In genomic region chr3:71185733-71186455, GRCh38 we compare ENCODE assay signal across 11 cellular contexts.
DNase-seq lines count a peak whose midpoint lies in the region; ATAC-seq, FAIRE-seq and TF ChIP-seq lines count a peak whose summit lies in the region.
"Had no signal": no experiment of that assay in that cellular context is flagged by ENCODE, and none has a peak within 500 bp of the region (broad histone marks: within the 10 kb centered on the region; RNA-seq: fewer than 3 reads in every experiment).

No MANE protein-coding gene starts in this region.

- 36% methylated on average over 2 of the region's 3 CpGs for WGBS in K562 (ENCODE audit: insufficient coverage, low coverage, missing lambda C conversion rate)

- no peak for FAIRE-seq in K562 (lab: Jason Lieb, UNC)
- FAIRE-seq: frontal cortex had no signal

- H3K4me1 ChIP-seq in K562 (replicated peaks in 1 of 2; ENCODE audit: control insufficient read depth in 2 of 2, insufficient read depth in 2 of 2, low read length in 2 of 2), result peaks cover 0 to 24% of the 10 kb centered on the region in 2 experiments; a peak in 3 of 5 replicates
- H3K4me1 ChIP-seq in naive thymus-derived CD4-positive, alpha-beta T cell (ENCODE audit: control insufficient read depth in 2 of 2, insufficient read depth in 2 of 2, low read length in 2 of 2), result peaks cover 0 to 5% of the 10 kb centered on the region in 2 donors

- peaks cover 4 to 45% (median 41%) of the 10 kb centered on the region in 5 donors for H3K36me3 Mint-ChIP-seq in naive thymus-derived CD4-positive, alpha-beta T cell

- no peak overlapping the region for H3K4me3 ChIP-seq in K562
- no peak overlapping the region for H3K4me3 ChIP-seq in naive thymus-derived CD4-positive, alpha-beta T cell (ENCODE audit: low read length)

- no peak overlapping the region for H2AFZ ChIP-seq in K562 (ENCODE audit: low read depth, low read length)
- H2AFZ ChIP-seq: parathyroid adenoma had no signal

- peak; percentile 36 for DNase-seq in DMS53 (lab: John Stamatoyannopoulos, UW)
- DNase-seq in DMS53 treated with DMSO at 0.1 percent for 48 hours (lab: John Stamatoyannopoulos, UW; ENCODE audit: unreplicated experiment), result no peak
- DNase-seq in NCI-H69 (lab: John Stamatoyannopoulos, UW), result peak; percentile 73
- DNase-seq in K562 (ENCODE audit: extremely low read depth in 1 of 4, low spot score in 3 of 4), result peak; percentile 24 to 67 (median 34)
- peak in 4 of 9 donors; percentile 12 to 60 (median 18) for DNase-seq in naive thymus-derived CD4-positive, alpha-beta T cell
- DNase-seq in midbrain (lab: John Stamatoyannopoulos, UW), result no peak
- DNase-seq in iPS-NIHi7 (ENCODE audit: extremely low spot score), result no peak
- DNase-seq: 8988T had no signal

- H3K4me1 Mint-ChIP-seq in naive thymus-derived CD4-positive, alpha-beta T cell, result peaks cover 14 to 68% (median 63%) of the 10 kb centered on the region in 7 donors

- H3K79me2 ChIP-seq in K562 (ENCODE audit: control insufficient read depth, insufficient read depth, low read length), result no peaks in the 10 kb centered on the region
- H3K79me2 ChIP-seq: parathyroid adenoma had no signal

- CTCF ChIA-PET in K562 (lab: Yijun Ruan, JAX; ENCODE audit: low intra/inter-chr PET ratio), result no interaction called here
- CTCF ChIA-PET in naive thymus-derived CD4-positive, alpha-beta T cell (lab: Charles Lee), result no interaction called here

- H3K9me1 ChIP-seq in K562 (ENCODE audit: control insufficient read depth, insufficient read depth, low read length), result no peaks in the 10 kb centered on the region

- no peak for TF ChIP-seq POLR2A in K562 (conservative IDR thresholded peaks at IDR 0.05)

- H3K36me3 ChIP-seq in K562 (ENCODE audit: control insufficient read depth, insufficient read depth, low read length), result no peaks in the 10 kb centered on the region
- peaks cover 0 to 25% (median 0%) of the 10 kb centered on the region in 3 experiments for H3K36me3 ChIP-seq in naive thymus-derived CD4-positive, alpha-beta T cell (ENCODE audit: control insufficient read depth in 2 of 3, insufficient read depth in 3 of 3, low read length in 3 of 3)

- TF ChIP-seq CTCF in K562 (IDR thresholded peaks at IDR 0.05 in 2 of 3, conservative IDR thresholded peaks at IDR 0.05 in 1 of 3; ENCODE audit: insufficient read depth in 2 of 3, low read depth in 1 of 3, low read length in 3 of 3), result no peak

- H3K27me3 ChIP-seq in K562 (ENCODE audit: control insufficient read depth in 2 of 2, insufficient read depth in 2 of 2, low read length in 2 of 2), result no peaks in the 10 kb centered on the region
- no peaks in the 10 kb centered on the region for H3K27me3 ChIP-seq in naive thymus-derived CD4-positive, alpha-beta T cell (ENCODE audit: control insufficient read depth in 2 of 2, insufficient read depth in 2 of 2, low read length in 2 of 2)

- no peak for TF ChIP-seq EP300 in K562 (IDR thresholded peaks at IDR 0.05; ENCODE audit: low read length)

- H3K4me2 ChIP-seq in K562 (ENCODE audit: insufficient read depth, low read length), result no peak overlapping the region

- in situ Hi-C loops in K562 (cut with MboI), result no loop called here

- H4K20me1 ChIP-seq in K562 (replicated peaks; ENCODE audit: control insufficient read depth, insufficient read depth, low read length), result no peaks in the 10 kb centered on the region

- no TSS peak for BruUV-seq in K562 (replicated peaks; lab: Mats Ljungman, UMichigan)

- ATAC-seq in K562 (peak; percentile 77), HG02798 (IDR thresholded peaks at IDR 0.05; ENCODE audit: poor library complexity, unreplicated experiment) (no peak)
- ATAC-seq in naive thymus-derived CD4-positive, alpha-beta T cell, result peak; percentile 63

- no peak overlapping the region for H3K27ac ChIP-seq in K562 (ENCODE audit: extremely low read depth, low read depth, low read length)
- no peak overlapping the region for H3K27ac ChIP-seq in naive thymus-derived CD4-positive, alpha-beta T cell (ENCODE audit: low read depth, low read length)
- H3K27ac ChIP-seq: parathyroid adenoma had no signal

- H3K27me3 Mint-ChIP-seq in naive thymus-derived CD4-positive, alpha-beta T cell, result no peaks in the 10 kb centered on the region

- no peak for TF ChIP-seq RAD21 in K562 (CRISPR knock-in tag; conservative IDR thresholded peaks at IDR 0.05 in 1 of 2, IDR thresholded peaks at IDR 0.05 in 1 of 2)

- intact Hi-C loops in K562 (cut with micrococcal nuclease), result no loop called here
- intact Hi-C loops in naive thymus-derived CD4-positive, alpha-beta T cell (cut with micrococcal nuclease), result no loop called here

- H3K4me3 Mint-ChIP-seq in naive thymus-derived CD4-positive, alpha-beta T cell, result peak overlapping the region in 1 of 10 donors; percentile 46

- peak overlapping the region in 8 of 9 donors; percentile 21 to 83 (median 73) for H3K27ac Mint-ChIP-seq in naive thymus-derived CD4-positive, alpha-beta T cell

- POLR2A ChIA-PET in K562 (lab: Yijun Ruan, JAX), result no interaction called here
- POLR2A ChIA-PET in naive thymus-derived CD4-positive, alpha-beta T cell (lab: Charles Lee), result interaction anchor here (0.6 to 1.3 kb wide), 3 partner anchors 12 to 460 kb away, joined by 3 to 4 read pairs (median 3); no protein-coding TSS in a partner anchor

- H3K9me3 ChIP-seq in K562 (replicated peaks; ENCODE audit: control insufficient read depth, insufficient read depth, low read depth, low read length), result no peaks in the 10 kb centered on the region
- no peaks in the 10 kb centered on the region for H3K9me3 ChIP-seq in naive thymus-derived CD4-positive, alpha-beta T cell (ENCODE audit: control insufficient read depth in 2 of 3, low read length in 3 of 3)

- H3K9me3 Mint-ChIP-seq in naive thymus-derived CD4-positive, alpha-beta T cell, result peaks cover 0 to 2% (median 0%) of the 10 kb centered on the region in 11 donors

- H3K9ac ChIP-seq in K562 (ENCODE audit: insufficient read depth in 1 of 2, low read depth in 2 of 2, low read length in 2 of 2), result no peak overlapping the region
- H3K9ac ChIP-seq: parathyroid adenoma had no signal

TF ChIP-seq in K562, 482 proteins besides CTCF, POLR2A, EP300 and RAD21 (continues in another document):
- no peak for TF ChIP-seq SAFB (IDR thresholded peaks at IDR 0.05; ENCODE audit: borderline replicate concordance, low read depth, low read length)
- TF ChIP-seq, protein P1, sequence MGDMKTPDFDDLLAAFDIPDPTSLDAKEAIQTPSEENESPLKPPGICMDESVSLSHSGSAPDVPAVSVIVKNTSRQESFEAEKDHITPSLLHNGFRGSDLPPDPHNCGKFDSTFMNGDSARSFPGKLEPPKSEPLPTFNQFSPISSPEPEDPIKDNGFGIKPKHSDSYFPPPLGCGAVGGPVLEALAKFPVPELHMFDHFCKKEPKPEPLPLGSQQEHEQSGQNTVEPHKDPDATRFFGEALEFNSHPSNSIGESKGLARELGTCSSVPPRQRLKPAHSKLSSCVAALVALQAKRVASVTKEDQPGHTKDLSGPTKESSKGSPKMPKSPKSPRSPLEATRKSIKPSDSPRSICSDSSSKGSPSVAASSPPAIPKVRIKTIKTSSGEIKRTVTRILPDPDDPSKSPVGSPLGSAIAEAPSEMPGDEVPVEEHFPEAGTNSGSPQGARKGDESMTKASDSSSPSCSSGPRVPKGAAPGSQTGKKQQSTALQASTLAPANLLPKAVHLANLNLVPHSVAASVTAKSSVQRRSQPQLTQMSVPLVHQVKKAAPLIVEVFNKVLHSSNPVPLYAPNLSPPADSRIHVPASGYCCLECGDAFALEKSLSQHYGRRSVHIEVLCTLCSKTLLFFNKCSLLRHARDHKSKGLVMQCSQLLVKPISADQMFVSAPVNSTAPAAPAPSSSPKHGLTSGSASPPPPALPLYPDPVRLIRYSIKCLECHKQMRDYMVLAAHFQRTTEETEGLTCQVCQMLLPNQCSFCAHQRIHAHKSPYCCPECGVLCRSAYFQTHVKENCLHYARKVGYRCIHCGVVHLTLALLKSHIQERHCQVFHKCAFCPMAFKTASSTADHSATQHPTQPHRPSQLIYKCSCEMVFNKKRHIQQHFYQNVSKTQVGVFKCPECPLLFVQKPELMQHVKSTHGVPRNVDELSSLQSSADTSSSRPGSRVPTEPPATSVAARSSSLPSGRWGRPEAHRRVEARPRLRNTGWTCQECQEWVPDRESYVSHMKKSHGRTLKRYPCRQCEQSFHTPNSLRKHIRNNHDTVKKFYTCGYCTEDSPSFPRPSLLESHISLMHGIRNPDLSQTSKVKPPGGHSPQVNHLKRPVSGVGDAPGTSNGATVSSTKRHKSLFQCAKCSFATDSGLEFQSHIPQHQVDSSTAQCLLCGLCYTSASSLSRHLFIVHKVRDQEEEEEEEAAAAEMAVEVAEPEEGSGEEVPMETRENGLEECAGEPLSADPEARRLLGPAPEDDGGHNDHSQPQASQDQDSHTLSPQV (IDR thresholded peaks at IDR 0.05), result no peak
- TF ChIP-seq ZSCAN32 (CRISPR knock-in tag; IDR thresholded peaks at IDR 0.05), result no peak
- TF ChIP-seq, protein P2, sequence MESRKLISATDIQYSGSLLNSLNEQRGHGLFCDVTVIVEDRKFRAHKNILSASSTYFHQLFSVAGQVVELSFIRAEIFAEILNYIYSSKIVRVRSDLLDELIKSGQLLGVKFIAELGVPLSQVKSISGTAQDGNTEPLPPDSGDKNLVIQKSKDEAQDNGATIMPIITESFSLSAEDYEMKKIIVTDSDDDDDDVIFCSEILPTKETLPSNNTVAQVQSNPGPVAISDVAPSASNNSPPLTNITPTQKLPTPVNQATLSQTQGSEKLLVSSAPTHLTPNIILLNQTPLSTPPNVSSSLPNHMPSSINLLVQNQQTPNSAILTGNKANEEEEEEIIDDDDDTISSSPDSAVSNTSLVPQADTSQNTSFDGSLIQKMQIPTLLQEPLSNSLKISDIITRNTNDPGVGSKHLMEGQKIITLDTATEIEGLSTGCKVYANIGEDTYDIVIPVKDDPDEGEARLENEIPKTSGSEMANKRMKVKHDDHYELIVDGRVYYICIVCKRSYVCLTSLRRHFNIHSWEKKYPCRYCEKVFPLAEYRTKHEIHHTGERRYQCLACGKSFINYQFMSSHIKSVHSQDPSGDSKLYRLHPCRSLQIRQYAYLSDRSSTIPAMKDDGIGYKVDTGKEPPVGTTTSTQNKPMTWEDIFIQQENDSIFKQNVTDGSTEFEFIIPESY (CRISPR knock-in tag; IDR thresholded peaks at IDR 0.05), result no peak
- TF ChIP-seq SMARCA4 (IDR thresholded peaks at IDR 0.05), result no peak
- TF ChIP-seq HDAC2 (IDR thresholded peaks at IDR 0.05), result no peak
- no peak for TF ChIP-seq ZNF3 (CRISPR knock-in tag; IDR thresholded peaks at IDR 0.05)
- no peak for TF ChIP-seq FOXO4 (CRISPR knock-in tag; IDR thresholded peaks at IDR 0.05)
- no peak for TF ChIP-seq TCFL5 (CRISPR knock-in tag; conservative IDR thresholded peaks at IDR 0.05)

Comparison
In these comparisons a context has a peak if more than half of its experiments do, and no peak if none do; other contexts are left out.
1. DNase-seq: peak in DMS53 (single experiment), NCI-H69 (single experiment) and K562 (4 of 4); none in DMS53 treated with DMSO at 0.1 percent for 48 hours (single experiment), midbrain (single experiment) and iPS-NIHi7 (single experiment).